23 cellular contexts compared by ENCODE assay signal in genomic region chr20:23880426-23880825, GRCh38. TPM values are rescaled to one million over a fixed set of nuclear protein-coding genes. Genes with fewer than 3 reads are reported as not detected.
DNase-seq lines count a peak whose midpoint lies in the region; ATAC-seq, FAIRE-seq and TF ChIP-seq lines count a peak whose summit lies in the region.
"Had no signal": no experiment of that assay in that cellular context is flagged by ENCODE, and none has a peak within 500 bp of the region (broad histone marks: within the 10 kb centered on the region; RNA-seq: fewer than 3 reads in every experiment).

No MANE protein-coding gene starts in this region.

- H3K4me3 Mint-ChIP-seq in activated CD4-positive, alpha-beta T cell treated with anti-CD3 and anti-CD28 coated beads, Interleukin-2, amount 10 ng/mL, durations not matched to agents 7 days and 5 days: no peak overlapping the region
- no peak overlapping the region for H3K4me3 Mint-ChIP-seq in CD14-positive monocyte
- H3K4me3 Mint-ChIP-seq: CD4-positive, alpha-beta memory T cell had no signal

- FAIRE-seq in H1 (lab: Jason Lieb, UNC): no peak

- H3K4me3 ChIP-seq in H1 (ENCODE audit: extremely low read depth in 1 of 4, insufficient read depth in 2 of 4, low read depth in 3 of 4, low read length in 4 of 4) (no peak overlapping the region), left lung (no peak overlapping the region), upper lobe of right lung (no peak overlapping the region)

- no peaks in the 10 kb centered on the region; the same call in 1 of the 2 replicates for H3K23me2 ChIP-seq in H1 (ENCODE audit: low read depth, low read length)

- 87% methylated on average over 4 of the region's 4 CpGs; no CpG with 5 or more reads in 1 of the 2 experiments for WGBS in H1 (ENCODE audit: extremely low coverage in 1 of 2, insufficient coverage in 1 of 2, insufficient read length in 1 of 2, insufficient replicate concordance in 2 of 2, low coverage in 1 of 2, low lambda C conversion rate in 2 of 2, missing lambda C conversion rate in 1 of 2), 2 experiments

- H2BK120ac ChIP-seq in H1 (replicated peaks; ENCODE audit: low read depth, low read length): no peak overlapping the region

- no peak overlapping the region for H2BK12ac ChIP-seq in H1 (ENCODE audit: low read depth, low read length)

- no peak overlapping the region for H3K56ac ChIP-seq in H1 (replicated peaks; ENCODE audit: insufficient read length, low read depth, low read length)

- peak overlapping the region; percentile 87 for H4K91ac ChIP-seq in H1 (replicated peaks; ENCODE audit: insufficient read length, low read length)

- TF ChIP-seq RAD21 in H1 (IDR thresholded peaks at IDR 0.05 in 1 of 2, conservative IDR thresholded peaks at IDR 0.05 in 1 of 2; ENCODE audit: low read depth in 2 of 2, low read length in 2 of 2): no peak

- no peak overlapping the region for H3K14ac ChIP-seq in H1 (ENCODE audit: insufficient read length)

- H4K8ac ChIP-seq in H1 (ENCODE audit: extremely low read depth, insufficient read depth, low read length): no peak overlapping the region

- H3K27ac Mint-ChIP-seq in activated CD4-positive, alpha-beta T cell treated with anti-CD3 and anti-CD28 coated beads, Interleukin-2, amount 10 ng/mL, durations not matched to agents 7 days and 5 days: peak overlapping the region; percentile 27
- H3K27ac Mint-ChIP-seq in CD14-positive monocyte: no peak overlapping the region
- H3K27ac Mint-ChIP-seq: CD4-positive, alpha-beta memory T cell had no signal

- no peak overlapping the region for H2BK20ac ChIP-seq in H1 (ENCODE audit: low read length)

- H3K4ac ChIP-seq in H1 (replicated peaks; ENCODE audit: insufficient read length, low read depth, low read length): no peak overlapping the region

- H3K9ac ChIP-seq in H1 (replicated peaks in 1 of 4; ENCODE audit: extremely low read depth in 1 of 4, low read depth in 3 of 4, low read length in 3 of 4): no peak overlapping the region

- no peaks in the 10 kb centered on the region for H3K79me2 ChIP-seq in H1 (ENCODE audit: control insufficient read depth in 1 of 2, insufficient read depth in 2 of 2, low read length in 2 of 2)

- ATAC-seq in left lung: peak; percentile 82
- peak; percentile 69 for ATAC-seq in upper lobe of right lung
- ATAC-seq: HCT116, Right ventricle myocardium inferior had no signal

- TF ChIP-seq CTCF in H1 (IDR thresholded peaks at IDR 0.05; ENCODE audit: control extremely low read depth in 1 of 3, insufficient read depth in 1 of 3, low read depth in 1 of 3, low read length in 3 of 3) (no peak), left lung (IDR thresholded peaks at IDR 0.05) (no peak), upper lobe of right lung (IDR thresholded peaks at IDR 0.05) (no peak), CD14-positive monocyte (IDR thresholded peaks at IDR 0.05) (no peak)

- no peak overlapping the region for H3K18ac ChIP-seq in H1 (ENCODE audit: extremely low read depth, low read length)

- TF ChIP-seq POLR2A in H1 (IDR thresholded peaks at IDR 0.05; ENCODE audit: control extremely low read depth in 1 of 2, low read depth in 2 of 2, low read length in 2 of 2): no peak

- no peaks in the 10 kb centered on the region for H3K36me3 Mint-ChIP-seq in activated CD4-positive, alpha-beta T cell treated with anti-CD3 and anti-CD28 coated beads, Interleukin-2, amount 10 ng/mL, durations not matched to agents 7 days and 5 days (ENCODE audit: low read depth)
- H3K36me3 Mint-ChIP-seq in CD14-positive monocyte: no peaks in the 10 kb centered on the region
- H3K36me3 Mint-ChIP-seq: CD4-positive, alpha-beta memory T cell had no signal

- H2AK5ac ChIP-seq in H1 (ENCODE audit: low read depth, low read length): no peak overlapping the region

- no peak for TF ChIP-seq EP300 in H1 (IDR thresholded peaks at IDR 0.05; ENCODE audit: borderline replicate concordance in 1 of 2, low read depth in 2 of 2, low read length in 2 of 2)

- H3K36me3 ChIP-seq in H1 (ENCODE audit: control insufficient read depth in 2 of 4, insufficient read depth in 4 of 4, low read length in 3 of 4) (no peaks in the 10 kb centered on the region), left lung (no peaks in the 10 kb centered on the region), upper lobe of right lung (no peaks in the 10 kb centered on the region)
- H3K36me3 ChIP-seq: BE2C had no signal

- no peak overlapping the region for H3K4me2 ChIP-seq in H1 (ENCODE audit: insufficient read depth in 1 of 2, low read depth in 2 of 2, low read length in 2 of 2)

- intact Hi-C loops in left lung (cut with DNase I) (no loop called here), upper lobe of right lung (cut with DNase I) (no loop called here), CD14-positive monocyte (cut with micrococcal nuclease) (no loop called here)

- no peak for DNase-seq in activated CD4-positive, alpha-beta T cell treated with anti-CD3 and anti-CD28 coated beads, Interleukin-2, amount 10 ng/mL, durations not matched to agents 7 days and 5 days
- DNase-seq in activated CD4-positive, alpha-beta T cell treated with anti-CD3 and anti-CD28 coated beads, Interleukin-2, amount 50 U/mL, for 4 hours: no peak
- no peak for DNase-seq in H1 (ENCODE audit: low read depth in 1 of 2, low spot score in 2 of 2)
- DNase-seq in left lung: no peak
- no peak for DNase-seq in upper lobe of right lung
- no peak for DNase-seq in activated CD8-positive, alpha-beta memory T cell treated with anti-CD3 and anti-CD28 coated beads, Interleukin-2, amount 50 U/mL, for 48 hours
- DNase-seq in CD14-positive monocyte (ENCODE audit: low spot score): no peak
- DNase-seq in stimulated activated CD4-positive, alpha-beta T cell treated with anti-CD3 and anti-CD28 coated beads, Interleukin-2, amount 100 ng/mL, for 24 hours: no peak
- DNase-seq: BE2C; Calu3; CD4-positive, alpha-beta memory T cell; DMS79 treated with DMSO at 0.1 percent for 48 hours; KG1; NCI-H1048; NCI-H146; NCI-H2081; NCI-H510A; NCI-H774 had no signal

- H3K9me3 Mint-ChIP-seq in activated CD4-positive, alpha-beta T cell treated with anti-CD3 and anti-CD28 coated beads, Interleukin-2, amount 10 ng/mL, durations not matched to agents 7 days and 5 days: no peaks in the 10 kb centered on the region
- no peaks in the 10 kb centered on the region for H3K9me3 Mint-ChIP-seq in CD14-positive monocyte

- no peaks in the 10 kb centered on the region for H4K20me1 ChIP-seq in H1 (replicated peaks in 1 of 2; ENCODE audit: control insufficient read depth in 1 of 2, insufficient read depth in 2 of 2, low read length in 2 of 2)

- H3K27me3 ChIP-seq in H1 (replicated peaks in 1 of 4; ENCODE audit: control insufficient read depth in 3 of 4, extremely low read depth in 1 of 4, insufficient read depth in 3 of 4, low read length in 3 of 4): no peaks in the 10 kb centered on the region; a peak in 1 of 7 replicates
- no peaks in the 10 kb centered on the region for H3K27me3 ChIP-seq in left lung
- no peaks in the 10 kb centered on the region for H3K27me3 ChIP-seq in upper lobe of right lung
- H3K27me3 ChIP-seq: BE2C had no signal

- no peak overlapping the region for H4K5ac ChIP-seq in H1 (ENCODE audit: insufficient read length, low read depth, low read length)

- CTCF ChIA-PET in activated CD4-positive, alpha-beta T cell treated with anti-CD3 and anti-CD28 coated beads, Interleukin-2, amount 10 ng/mL, durations not matched to agents 7 days and 5 days (lab: Charles Lee): interaction anchor here (1.0 kb wide), 1 partner anchor 67 kb away, joined by 3 read pairs; no protein-coding TSS in a partner anchor
- CTCF ChIA-PET in H1 (lab: Charles Lee; ENCODE audit: partially characterized antibody): interaction anchor here (1.1 to 4.1 kb wide), 2 partner anchors 9 to 280 kb away, joined by 3 to 25 read pairs; no protein-coding TSS in a partner anchor

- no peaks in the 10 kb centered on the region for H3K9me3 ChIP-seq in H1 (ENCODE audit: insufficient read depth in 2 of 2, low read depth in 1 of 2, low read length in 1 of 2)
- H3K9me3 ChIP-seq in left lung: no peaks in the 10 kb centered on the region
- no peaks in the 10 kb centered on the region for H3K9me3 ChIP-seq in upper lobe of right lung
- H3K9me3 ChIP-seq: BE2C had no signal

- H3K4me1 ChIP-seq in H1 (replicated peaks in 1 of 4; ENCODE audit: control insufficient read depth in 3 of 4, insufficient read depth in 4 of 4, low read length in 3 of 4) (peaks cover 0 to 4% (median 0%) of the 10 kb centered on the region in 4 experiments; a peak in 1 of 7 replicates), left lung (peaks cover 0 to 6% of the 10 kb centered on the region in 2 donors), upper lobe of right lung (no peaks in the 10 kb centered on the region)
- H3K4me1 ChIP-seq: BE2C had no signal

- POLR2A ChIA-PET in activated CD4-positive, alpha-beta T cell treated with anti-CD3 and anti-CD28 coated beads, Interleukin-2, amount 10 ng/mL, durations not matched to agents 7 days and 5 days (lab: Charles Lee): no interaction called here
- POLR2A ChIA-PET in H1 (lab: Charles Lee; ENCODE audit: partially characterized antibody): no interaction called here

- no peak overlapping the region for H2BK15ac ChIP-seq in H1 (ENCODE audit: low read length)

- peaks cover 2% of the 10 kb centered on the region for H3K27me3 Mint-ChIP-seq in activated CD4-positive, alpha-beta T cell treated with anti-CD3 and anti-CD28 coated beads, Interleukin-2, amount 10 ng/mL, durations not matched to agents 7 days and 5 days
- H3K27me3 Mint-ChIP-seq in CD14-positive monocyte (ENCODE audit: low read depth in 3 of 3): peaks cover 0 to 5% (median 3%) of the 10 kb centered on the region in 3 donors

- H3K79me1 ChIP-seq in H1 (ENCODE audit: low read depth, low read length): no peaks in the 10 kb centered on the region; the same call in 1 of the 2 replicates

- H3K27ac ChIP-seq in H1 (ENCODE audit: low read depth, low read length) (no peak overlapping the region), left lung (peak overlapping the region; percentile 37 to 48), upper lobe of right lung (peak overlapping the region; percentile 42)
- H3K27ac ChIP-seq: 22Rv1 had no signal

- no peak overlapping the region for H2AFZ ChIP-seq in H1 (ENCODE audit: low read length)

- H2BK5ac ChIP-seq in H1 (ENCODE audit: low read depth, low read length): no peak overlapping the region

- no peaks in the 10 kb centered on the region for H3K4me1 Mint-ChIP-seq in activated CD4-positive, alpha-beta T cell treated with anti-CD3 and anti-CD28 coated beads, Interleukin-2, amount 10 ng/mL, durations not matched to agents 7 days and 5 days
- no peaks in the 10 kb centered on the region for H3K4me1 Mint-ChIP-seq in CD14-positive monocyte
- H3K4me1 Mint-ChIP-seq: CD4-positive, alpha-beta memory T cell had no signal

- H3K23ac ChIP-seq in H1 (ENCODE audit: insufficient read length): no peak overlapping the region

RNA-seq across cellular contexts. Expression of gene CST5, which starts 0.9 kb away (rescaled TPM):
- not detected for total RNA-seq in activated CD4-positive, alpha-beta T cell treated with anti-CD3 and anti-CD28 coated beads, Interleukin-2, amount 10 ng/mL, durations not matched to agents 7 days and 5 days
- not detected in 2 replicates for total RNA-seq in H1 (2021; fragmentation: NEBNext Ultra II Directional; extraction: Animal tissue kit (Norgen Biotek cat#: 25700))
- not detected in 2 replicates for polyA plus RNA-seq in H1 (2011; rRNA removed)
- polyA plus RNA-seq in H1 (2011; cell fraction: cytosol; rRNA removed): not detected
- not detected for polyA plus RNA-seq in H1 (2011; cell fraction: nucleus; rRNA removed)
- polyA plus RNA-seq in H1 (2012, experiment 1 of 2): not detected in 4 replicates
- polyA plus RNA-seq in H1 (2012, experiment 2 of 2): not detected
- polyA plus RNA-seq in H1 (2013, experiment 1 of 2): not detected
- not detected for polyA plus RNA-seq in H1 (2013, experiment 2 of 2)
- not detected in 2 replicates for polyA minus RNA-seq in H1 (2011; rRNA and poly(A)+ RNA removed)
- not detected for polyA minus RNA-seq in H1 (2011; cell fraction: cytosol; rRNA and poly(A)+ RNA removed)
- polyA minus RNA-seq in H1 (2011; cell fraction: nucleus; rRNA and poly(A)+ RNA removed): not detected
- total RNA-seq in left lung: 1 to 10 TPM in 1 of 2 donors, not detected in 1; 3.3 TPM
- 0.55 TPM for total RNA-seq in upper lobe of right lung
- polyA plus RNA-seq in CD14-positive monocyte: not detected
- total RNA-seq: Calu3; CD4-positive, alpha-beta memory T cell; G401; Right ventricle myocardium inferior had no signal
- polyA plus RNA-seq: AG04450; CD4-positive, alpha-beta memory T cell had no signal

RNA-seq across cellular contexts. Expression of gene CST2, which starts 53.9 kb away (rescaled TPM):
- not detected for total RNA-seq in activated CD4-positive, alpha-beta T cell treated with anti-CD3 and anti-CD28 coated beads, Interleukin-2, amount 10 ng/mL, durations not matched to agents 7 days and 5 days
- total RNA-seq in H1 (2021; fragmentation: NEBNext Ultra II Directional; extraction: Animal tissue kit (Norgen Biotek cat#: 25700)): not detected in 2 replicates
- polyA plus RNA-seq in H1 (2011; rRNA removed): not detected in 2 replicates
- not detected for polyA plus RNA-seq in H1 (2011; cell fraction: cytosol; rRNA removed)
- not detected for polyA plus RNA-seq in H1 (2011; cell fraction: nucleus; rRNA removed)
- polyA plus RNA-seq in H1 (2012, experiment 1 of 2): not detected in 4 replicates
- polyA plus RNA-seq in H1 (2012, experiment 2 of 2): not detected
- polyA plus RNA-seq in H1 (2013, experiment 1 of 2): not detected
- polyA plus RNA-seq in H1 (2013, experiment 2 of 2): not detected
- not detected in 2 replicates for polyA minus RNA-seq in H1 (2011; rRNA and poly(A)+ RNA removed)
- not detected for polyA minus RNA-seq in H1 (2011; cell fraction: cytosol; rRNA and poly(A)+ RNA removed)
- polyA minus RNA-seq in H1 (2011; cell fraction: nucleus; rRNA and poly(A)+ RNA removed): not detected
- 10 to 100 TPM in 1 of 2 donors, under 1 TPM in 1; 0.39 to 13.0 TPM for total RNA-seq in left lung
- total RNA-seq in upper lobe of right lung: not detected
- polyA plus RNA-seq in CD14-positive monocyte: not detected
- total RNA-seq: Calu3; CD4-positive, alpha-beta memory T cell; G401; Right ventricle myocardium inferior had no signal
- polyA plus RNA-seq: AG04450; CD4-positive, alpha-beta memory T cell had no signal
